ENCODE assay signal across 1 cellular context in genomic region chr11:117915219-117915618, GRCh38.
TF ChIP-seq lines count a peak whose summit lies in the region.

No MANE protein-coding gene starts in this region.

TF ChIP-seq in WTC11, 78 proteins besides CTCF, POLR2A, EP300 and RAD21 (continued from another document):
- TF ChIP-seq HMGXB4 (CRISPR knock-in tag; IDR thresholded peaks at IDR 0.05) (no peak), CREB1 (CRISPR knock-in tag; IDR thresholded peaks at IDR 0.05) (no peak), ZNF317 (CRISPR knock-in tag; IDR thresholded peaks at IDR 0.05; ENCODE audit: borderline replicate concordance, low read depth) (no peak), OVOL2 (CRISPR knock-in tag; IDR thresholded peaks at IDR 0.05; ENCODE audit: borderline replicate concordance) (no peak), JUN (CRISPR knock-in tag; IDR thresholded peaks at IDR 0.05) (no peak), MXD4 (CRISPR knock-in tag; IDR thresholded peaks at IDR 0.05; ENCODE audit: borderline replicate concordance) (no peak), JAZF1 (CRISPR knock-in tag; IDR thresholded peaks at IDR 0.05) (no peak), TEAD1 (CRISPR knock-in tag; IDR thresholded peaks at IDR 0.05) (no peak)
- TF ChIP-seq, protein P1, sequence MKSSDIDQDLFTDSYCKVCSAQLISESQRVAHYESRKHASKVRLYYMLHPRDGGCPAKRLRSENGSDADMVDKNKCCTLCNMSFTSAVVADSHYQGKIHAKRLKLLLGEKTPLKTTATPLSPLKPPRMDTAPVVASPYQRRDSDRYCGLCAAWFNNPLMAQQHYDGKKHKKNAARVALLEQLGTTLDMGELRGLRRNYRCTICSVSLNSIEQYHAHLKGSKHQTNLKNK (CRISPR knock-in tag; IDR thresholded peaks at IDR 0.05), result no peak
